35 cellular contexts compared by ENCODE assay signal in genomic region chrX:104039689-104040505, GRCh38. TPM values are rescaled to one million over a fixed set of nuclear protein-coding genes. Genes with fewer than 3 reads are reported as not detected.
"Had no signal": no experiment of that assay in that cellular context is flagged by ENCODE, and none has a peak within 500 bp of the region (broad histone marks: within the 10 kb centered on the region; RNA-seq: fewer than 3 reads in every experiment).

H2BW2 (plus strand) TSS chrX:104039956; CDS start chrX:104039995, 39 bp downstream.

- H3K9me3 Mint-ChIP-seq: activated B cell treated with CpG ODN at 0.5 μM for 24 hours; activated CD4-positive, alpha-beta T cell treated with anti-CD3 and anti-CD28 coated beads, Interleukin-2, amount 10 ng/mL, durations not matched to agents 24 days and 14 days; activated CD8-positive, alpha-beta T cell treated with anti-CD3 and anti-CD28 coated beads for 36 hours; activated naive CD4-positive, alpha-beta T cell treated with anti-CD3 and anti-CD28 coated beads for 36 hours; activated naive CD4-positive, alpha-beta T cell treated with anti-CD3 and anti-CD28 coated beads, Interleukin-2, amount 50 U/mL, for 72 hours; activated T-cell treated with anti-CD3 and anti-CD28 coated beads, Interleukin-2, amount 50 U/mL, for 4 hours; activated T-cell treated with anti-CD3 and anti-CD28 coated beads, Interleukin-2, amount 50 U/mL, for 72 hours; activated T-helper 1 cell treated with anti-CD3 and anti-CD28 coated beads, Interleukin-12 subunit alpha, Interleukin-12 subunit beta, Interleukin-2, Interleukin-4 antibody, amounts not matched to agents 30 ng/mL and 10 ng/mL and 1 ng/mL, durations not matched to agents 14 hours and 24 hours and 36 hours; activated T-helper 17 cell treated with anti-CD3 and anti-CD28 coated beads, Interleukin-2, amount 50 U/mL, for 72 hours; central memory CD8-positive, alpha-beta T cell; T-helper 1 cell treated with Interleukin-12 subunit alpha and Interleukin-12 subunit beta and Interleukin-4 antibody, amounts not matched to agents 30 μg/mL and 1 μg/mL, for 36 hours; T-helper 2 cell treated with Interferon-gamma antibody and Interleukin-4, amounts not matched to agents 5 μg/mL and 100 μg/mL, for 36 hours had no signal

- H3K4me3 Mint-ChIP-seq: activated B cell treated with CpG ODN at 0.5 μM for 24 hours; activated CD4-positive, alpha-beta T cell treated with anti-CD3 and anti-CD28 coated beads, Interleukin-2, amount 10 ng/mL, durations not matched to agents 24 days and 14 days; activated CD8-positive, alpha-beta T cell treated with anti-CD3 and anti-CD28 coated beads for 36 hours; activated naive CD4-positive, alpha-beta T cell treated with anti-CD3 and anti-CD28 coated beads for 36 hours; activated naive CD8-positive, alpha-beta T cell treated with anti-CD3 and anti-CD28 coated beads for 36 hours; activated T-cell treated with anti-CD3 and anti-CD28 coated beads, Interleukin-2, amount 50 U/mL, for 4 hours; activated T-cell treated with anti-CD3 and anti-CD28 coated beads, Interleukin-2, amount 50 U/mL, for 72 hours; activated T-helper 1 cell treated with anti-CD3 and anti-CD28 coated beads, Interleukin-12 subunit alpha, Interleukin-12 subunit beta, Interleukin-2, Interleukin-4 antibody, amounts not matched to agents 30 ng/mL and 10 ng/mL and 1 ng/mL, durations not matched to agents 14 hours and 24 hours and 36 hours; activated T-helper 17 cell treated with anti-CD3 and anti-CD28 coated beads, Interleukin-2, amount 50 U/mL, for 72 hours; brain; central memory CD8-positive, alpha-beta T cell; T-helper 1 cell treated with Interleukin-12 subunit alpha and Interleukin-12 subunit beta and Interleukin-4 antibody, amounts not matched to agents 30 μg/mL and 1 μg/mL, for 36 hours; T-helper 2 cell treated with Interferon-gamma antibody and Interleukin-4, amounts not matched to agents 5 μg/mL and 100 μg/mL, for 36 hours had no signal

- H3K4me1 ChIP-seq: ascending aorta had no signal

- ATAC-seq: activated CD8-positive, alpha-beta T cell treated with anti-CD3 and anti-CD28 coated beads for 36 hours; activated naive CD4-positive, alpha-beta T cell treated with anti-CD3 and anti-CD28 coated beads, Interleukin-2, amount 50 U/mL, for 72 hours; activated T-cell treated with anti-CD3 and anti-CD28 coated beads, Interleukin-2, amount 50 U/mL, for 4 hours; activated T-cell treated with anti-CD3 and anti-CD28 coated beads, Interleukin-2, amount 50 U/mL, for 72 hours; activated T-helper 17 cell treated with anti-CD3 and anti-CD28 coated beads, Interleukin-2, amount 50 U/mL, for 72 hours had no signal

- H3K9me3 ChIP-seq: ascending aorta had no signal

- H3K4me1 Mint-ChIP-seq: activated B cell treated with CpG ODN at 0.5 μM for 24 hours; activated CD4-positive, alpha-beta T cell treated with anti-CD3 and anti-CD28 coated beads, Interleukin-2, amount 10 ng/mL, durations not matched to agents 24 days and 14 days; activated naive CD8-positive, alpha-beta T cell treated with anti-CD3 and anti-CD28 coated beads for 36 hours; activated T-helper 17 cell treated with anti-CD3 and anti-CD28 coated beads, Interleukin-2, amount 50 U/mL, for 72 hours; brain; central memory CD8-positive, alpha-beta T cell had no signal

- DNase-seq: activated B cell treated with CpG ODN at 0.5 μM for 24 hours; activated CD4-positive, alpha-beta T cell treated with anti-CD3 and anti-CD28 coated beads for 4 hours; activated CD4-positive, alpha-beta T cell treated with anti-CD3 and anti-CD28 coated beads, Interleukin-2, amount 10 ng/mL, durations not matched to agents 24 days and 14 days; activated CD4-positive, alpha-beta T cell treated with anti-CD3 and anti-CD28 coated beads, Interleukin-2, amount 50 U/mL, for 48 hours; activated CD4-positive, CD25-positive, alpha-beta regulatory T cell treated with anti-CD3 and anti-CD28 coated beads, Interleukin-2, amount 50 U/mL, for 72 hours; activated CD8-positive, alpha-beta memory T cell treated with anti-CD3 and anti-CD28 coated beads, Interleukin-2, amount 50 U/mL, for 4 hours; activated CD8-positive, alpha-beta T cell treated with anti-CD3 and anti-CD28 coated beads for 36 hours; activated effector memory CD4-positive, alpha-beta T cell treated with anti-CD3 and anti-CD28 coated beads, Interleukin-2, amount 50 U/mL, for 16 hours; activated gamma-delta T cell treated with Interleukin-2 at 50 U/mL for 16 hours; activated naive CD4-positive, alpha-beta T cell treated with anti-CD3 and anti-CD28 coated beads for 36 hours; activated naive CD4-positive, alpha-beta T cell treated with anti-CD3 and anti-CD28 coated beads, Interleukin-2, amount 50 U/mL, for 16 hours; activated naive CD8-positive, alpha-beta T cell treated with anti-CD3 and anti-CD28 coated beads for 36 hours; activated T-cell treated with anti-CD3 and anti-CD28 coated beads for 4 hours; activated T-cell treated with anti-CD3 and anti-CD28 coated beads, Interleukin-2, amount 50 U/mL, for 1 hour; activated T-cell treated with anti-CD3 and anti-CD28 coated beads, Interleukin-2, amount 50 U/mL, for 4 hours; activated T-cell treated with anti-CD3 and anti-CD28 coated beads, Interleukin-2, amount 50 U/mL, for 72 hours; amygdala; anterior cingulate cortex; caudate nucleus; cerebellar nuclear complex; T-helper 1 cell; T-helper 2 cell; T-helper 9 cell had no signal

- H3K4me3 ChIP-seq: ascending aorta, cardiac muscle cell had no signal

- H3K27me3 ChIP-seq: ascending aorta, cardiac muscle cell had no signal

- H3K36me3 Mint-ChIP-seq: activated naive CD4-positive, alpha-beta T cell treated with anti-CD3 and anti-CD28 coated beads, Interleukin-2, amount 50 U/mL, for 72 hours; activated naive CD8-positive, alpha-beta T cell treated with anti-CD3 and anti-CD28 coated beads for 36 hours; brain had no signal

- H3K27ac ChIP-seq: ascending aorta, cardiac muscle cell, VCaP had no signal

- H3K27me3 Mint-ChIP-seq: activated CD4-positive, alpha-beta T cell treated with anti-CD3 and anti-CD28 coated beads, Interleukin-2, amount 10 ng/mL, durations not matched to agents 24 days and 14 days had no signal

- H3K27ac Mint-ChIP-seq: activated B cell treated with CpG ODN at 0.5 μM for 24 hours; activated CD4-positive, alpha-beta T cell treated with anti-CD3 and anti-CD28 coated beads, Interleukin-2, amount 10 ng/mL, durations not matched to agents 24 days and 14 days; activated CD8-positive, alpha-beta T cell treated with anti-CD3 and anti-CD28 coated beads for 36 hours; activated naive CD4-positive, alpha-beta T cell treated with anti-CD3 and anti-CD28 coated beads for 36 hours; activated naive CD4-positive, alpha-beta T cell treated with anti-CD3 and anti-CD28 coated beads, Interleukin-2, amount 50 U/mL, for 72 hours; activated naive CD8-positive, alpha-beta T cell treated with anti-CD3 and anti-CD28 coated beads for 36 hours; activated T-cell treated with anti-CD3 and anti-CD28 coated beads, Interleukin-2, amount 50 U/mL, for 72 hours; activated T-helper 1 cell treated with anti-CD3 and anti-CD28 coated beads, Interleukin-12 subunit alpha, Interleukin-12 subunit beta, Interleukin-2, Interleukin-4 antibody, amounts not matched to agents 30 ng/mL and 10 ng/mL and 1 ng/mL, durations not matched to agents 14 hours and 24 hours and 36 hours; activated T-helper 17 cell treated with anti-CD3 and anti-CD28 coated beads, Interleukin-2, amount 50 U/mL, for 72 hours; brain; T-helper 1 cell treated with Interleukin-12 subunit alpha and Interleukin-12 subunit beta and Interleukin-4 antibody, amounts not matched to agents 30 μg/mL and 1 μg/mL, for 36 hours; T-helper 2 cell treated with Interferon-gamma antibody and Interleukin-4, amounts not matched to agents 5 μg/mL and 100 μg/mL, for 36 hours had no signal

- H3K36me3 ChIP-seq: ascending aorta, cardiac muscle cell had no signal

RNA-seq across cellular contexts. Expression of gene H2BW2, which starts in this region (rescaled TPM):
- total RNA-seq: activated CD4-positive, alpha-beta T cell treated with anti-CD3 and anti-CD28 coated beads, Interleukin-2, amount 10 ng/mL, durations not matched to agents 24 days and 14 days; activated CD8-positive, alpha-beta T cell treated with anti-CD3 and anti-CD28 coated beads for 36 hours; activated naive CD4-positive, alpha-beta T cell treated with anti-CD3 and anti-CD28 coated beads for 36 hours; activated naive CD4-positive, alpha-beta T cell treated with anti-CD3 and anti-CD28 coated beads, Interleukin-2, amount 50 U/mL, for 72 hours; activated naive CD8-positive, alpha-beta T cell treated with anti-CD3 and anti-CD28 coated beads for 36 hours; activated T-cell treated with anti-CD3 and anti-CD28 coated beads, Interleukin-2, amount 50 U/mL, for 4 hours; activated T-cell treated with anti-CD3 and anti-CD28 coated beads, Interleukin-2, amount 50 U/mL, for 72 hours; activated T-helper 1 cell treated with anti-CD3 and anti-CD28 coated beads, Interleukin-12 subunit alpha, Interleukin-12 subunit beta, Interleukin-2, Interleukin-4 antibody, amounts not matched to agents 30 ng/mL and 10 ng/mL and 1 ng/mL, durations not matched to agents 14 hours and 24 hours and 36 hours; activated T-helper 17 cell treated with anti-CD3 and anti-CD28 coated beads, Interleukin-2, amount 50 U/mL, for 72 hours; ascending aorta; bronchial epithelial cell; cardiac muscle cell had no signal
- polyA plus RNA-seq: adipose tissue, cardiac muscle cell had no signal
